In the genomic region with DNA sequence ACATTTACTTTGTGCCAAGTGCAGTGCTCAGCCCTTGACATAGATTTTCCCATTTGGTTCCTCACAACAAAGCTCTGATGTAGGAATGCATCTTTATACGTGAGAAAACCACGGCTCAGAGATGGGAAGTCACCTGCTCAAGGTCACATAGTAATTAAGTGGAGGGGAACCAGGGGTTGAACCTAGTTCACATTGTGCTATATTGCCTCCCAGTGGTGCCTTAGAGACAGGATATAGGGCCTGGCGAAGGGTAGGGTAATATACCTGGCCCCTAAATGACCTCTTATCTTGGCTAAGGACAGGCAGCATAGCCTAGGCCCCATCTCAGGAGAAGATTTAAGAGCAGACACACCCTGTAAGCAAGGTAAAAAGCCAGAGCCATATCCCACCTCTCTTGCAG, we compare ENCODE assay signal across 8 cellular contexts.
DNase-seq lines count a peak whose midpoint lies in the region; ATAC-seq, FAIRE-seq and TF ChIP-seq lines count a peak whose summit lies in the region.

No MANE protein-coding gene starts in this region.

- H3K4me3 ChIP-seq in CD8-positive, alpha-beta memory T cell (ENCODE audit: low read length): no peak overlapping the region
- H3K4me3 ChIP-seq in esophagus squamous epithelium: no peak overlapping the region
- no peak overlapping the region for H3K4me3 ChIP-seq in lower leg skin (ENCODE audit: low read depth, poor library complexity, severe bottlenecking)

- H3K27ac ChIP-seq in CD8-positive, alpha-beta memory T cell (ENCODE audit: low read depth, low read length): no peak overlapping the region
- no peak overlapping the region for H3K27ac ChIP-seq in esophagus squamous epithelium

- H3K9me3 ChIP-seq in CD8-positive, alpha-beta memory T cell (ENCODE audit: low read length): no peaks in the 10 kb centered on the region
- no peaks in the 10 kb centered on the region for H3K9me3 ChIP-seq in esophagus squamous epithelium

- no peak for TF ChIP-seq POLR2A in esophagus squamous epithelium (IDR thresholded peaks at IDR 0.05)
- no peak for TF ChIP-seq POLR2A in lower leg skin (IDR thresholded peaks at IDR 0.05)

- intact Hi-C loops in esophagus squamous epithelium (cut with DNase I) (no loop called here), lower leg skin (cut with DNase I; ENCODE audit: low total_unique reads) (no loop called here)

- ATAC-seq in GM21423 (IDR thresholded peaks at IDR 0.05; ENCODE audit: unreplicated experiment) (peak; percentile 75), HG02840 (IDR thresholded peaks at IDR 0.05; ENCODE audit: low FRiP score, unreplicated experiment) (no peak)

- CTCF ChIA-PET in CD8-positive, alpha-beta memory T cell (lab: Charles Lee): interaction anchor here (0.7 to 2.8 kb wide), 14 partner anchors 15 to 506 kb away, joined by 3 to 17 read pairs (median 3); no protein-coding TSS in a partner anchor

- H3K36me3 Mint-ChIP-seq in CD8-positive, alpha-beta memory T cell: no peaks in the 10 kb centered on the region

- peaks cover 0 to 1% of the 10 kb centered on the region in 2 donors for H3K27me3 Mint-ChIP-seq in CD8-positive, alpha-beta memory T cell

- no peaks in the 10 kb centered on the region for H3K36me3 ChIP-seq in CD8-positive, alpha-beta memory T cell (ENCODE audit: insufficient read depth, low read length)
- no peaks in the 10 kb centered on the region for H3K36me3 ChIP-seq in esophagus squamous epithelium

- H3K4me1 ChIP-seq in CD8-positive, alpha-beta memory T cell (ENCODE audit: insufficient read depth, low read length): peaks cover 24% of the 10 kb centered on the region
- H3K4me1 ChIP-seq in esophagus squamous epithelium: peaks cover 0 to 31% (median 2%) of the 10 kb centered on the region in 3 donors

- H3K27me3 ChIP-seq in CD8-positive, alpha-beta memory T cell (ENCODE audit: insufficient read depth, low read length, poor library complexity, severe bottlenecking): no peaks in the 10 kb centered on the region
- no peaks in the 10 kb centered on the region for H3K27me3 ChIP-seq in esophagus squamous epithelium

- DNase-seq in CD8-positive, alpha-beta memory T cell: peak in 3 of 5 donors; percentile 53 to 66 (median 62)
- DNase-seq in SK-MEL-5 (ENCODE audit: low read depth, low spot score) (peak; percentile 17), esophagus squamous epithelium (lab: John Stamatoyannopoulos, UW) (no peak), frontal cortex (ENCODE audit: low spot score in 2 of 2) (no peak), T-helper 9 cell (no peak), lower leg skin (ENCODE audit: low spot score in 2 of 2) (no peak)

- peaks cover 9 to 17% (median 16%) of the 10 kb centered on the region in 3 donors for H3K4me1 Mint-ChIP-seq in CD8-positive, alpha-beta memory T cell

- no peak for FAIRE-seq in frontal cortex (lab: Jason Lieb, UNC)

- 54 to 59% methylated on average over 3 of the region's 3 CpGs for WGBS in esophagus squamous epithelium, 2 donors
- WGBS in lower leg skin, 2 donors: 67% methylated on average over 3 of the region's 3 CpGs

- H3K4me3 Mint-ChIP-seq in CD8-positive, alpha-beta memory T cell: peak overlapping the region in 1 of 7 donors; percentile 55

- in situ Hi-C loops in SK-MEL-5 (cut with HindIII; ENCODE audit: low pct_unique_long_range_greater_than_20kb, low sequenced_read_pairs): no loop called here

- POLR2A ChIA-PET in CD8-positive, alpha-beta memory T cell (lab: Charles Lee): interaction anchor here (0.6 kb wide), 1 partner anchor 70 kb away, joined by 7 read pairs; no protein-coding TSS in a partner anchor

- peak overlapping the region in 6 of 8 donors; percentile 56 to 73 (median 68) for H3K27ac Mint-ChIP-seq in CD8-positive, alpha-beta memory T cell

- peak in 4 of 6 experiments; percentile 9 to 49 (median 26) for TF ChIP-seq CTCF in esophagus squamous epithelium (IDR thresholded peaks at IDR 0.05)
- TF ChIP-seq CTCF in lower leg skin (IDR thresholded peaks at IDR 0.05): no peak

- H3K9me3 Mint-ChIP-seq in CD8-positive, alpha-beta memory T cell: no peaks in the 10 kb centered on the region

Comparison
In these comparisons a context has a peak if more than half of its experiments do, and no peak if none do; other contexts are left out.
1. DNase-seq: peak in CD8-positive, alpha-beta memory T cell (3 of 5) and SK-MEL-5 (single experiment); none in esophagus squamous epithelium (single experiment), frontal cortex (0 of 2), T-helper 9 cell (single experiment) and lower leg skin (0 of 2).
2. CTCF ChIP-seq: peak in esophagus squamous epithelium (4 of 6); none in lower leg skin (0 of 3).